In the genomic region with DNA sequence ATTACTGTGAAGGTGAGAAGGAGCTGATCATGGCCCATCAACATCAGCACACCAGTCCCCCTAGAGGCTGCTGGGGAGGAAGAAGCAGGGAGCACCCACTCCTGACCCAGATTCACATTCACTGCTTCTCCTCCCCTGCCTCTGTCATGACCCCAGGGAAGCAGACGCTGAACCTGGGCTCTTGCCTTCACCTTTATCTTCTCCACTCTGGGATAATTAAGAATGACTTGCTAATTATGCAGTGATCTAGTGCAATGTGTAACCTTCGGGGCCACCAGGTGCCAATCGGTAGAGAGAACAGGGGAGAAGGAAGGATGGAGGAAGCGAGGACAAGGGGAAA, we compare ENCODE assay signal across 13 cellular contexts. TPM values are rescaled to one million over a fixed set of nuclear protein-coding genes. Genes with fewer than 3 reads are reported as not detected.
DNase-seq lines count a peak whose midpoint lies in the region; ATAC-seq and TF ChIP-seq lines count a peak whose summit lies in the region.
"Had no signal": no experiment of that assay in that cellular context is flagged by ENCODE, and none has a peak within 500 bp of the region (broad histone marks: within the 10 kb centered on the region; RNA-seq: fewer than 3 reads in every experiment).

No MANE protein-coding gene starts in this region.

- CTCF ChIA-PET in PC-3 (lab: Charles Lee) (no interaction called here), HEK293T (lab: Yijun Ruan, JAX) (no interaction called here)

- H3K9ac ChIP-seq in PC-3 (ENCODE audit: low read length), result no peak overlapping the region

- WGBS in right cardiac atrium, result 83% methylated on average over 4 of the region's 4 CpGs

- H3K27ac ChIP-seq in PC-3 (ENCODE audit: low read length) (no peak overlapping the region), right cardiac atrium (ENCODE audit: low read length) (no peak overlapping the region)
- H3K27ac ChIP-seq: right lobe of liver had no signal

- no peak overlapping the region for H3K4me2 ChIP-seq in PC-3 (ENCODE audit: low read length)

- no peaks in the 10 kb centered on the region for H3K9me3 ChIP-seq in PC-3 (ENCODE audit: low read length)
- H3K9me3 ChIP-seq in right cardiac atrium (ENCODE audit: control insufficient read depth, low read length), result no peaks in the 10 kb centered on the region
- H3K9me3 ChIP-seq: right lobe of liver had no signal

- H4K20me1 ChIP-seq in PC-3 (ENCODE audit: low read length), result no peaks in the 10 kb centered on the region

- POLR2A ChIA-PET in PC-3 (lab: Charles Lee; ENCODE audit: unreplicated experiment), result no interaction called here
- POLR2A ChIA-PET in HEK293T (lab: Yijun Ruan, JAX), result no interaction called here

- no peaks in the 10 kb centered on the region for H3K79me2 ChIP-seq in PC-3 (ENCODE audit: low read length)

- ATAC-seq in PC-3 (no peak), right cardiac atrium (peak; percentile 45 to 75), GM18519 (IDR thresholded peaks at IDR 0.05; ENCODE audit: low FRiP score, unreplicated experiment) (no peak)

- H3K36me3 ChIP-seq in PC-3 (ENCODE audit: low read depth, low read length), result peaks cover 13% of the 10 kb centered on the region

- DNase-seq in 8988T (peak; percentile 36), PC-3 (peak; percentile 1), right cardiac atrium (no peak), NCI-H1105 (lab: John Stamatoyannopoulos, UW) (no peak), HEK293T (ENCODE audit: extremely low spot score) (no peak)
- DNase-seq in activated effector memory CD4-positive, alpha-beta T cell treated with Interleukin-2 at 50 U/mL for 16 hours, result no peak
- DNase-seq: amygdala, C1 segment of cervical spinal cord, NCI-H2029, trophoblast cell had no signal

- H3K4me3 ChIP-seq in PC-3 (ENCODE audit: low read length), result no peak overlapping the region
- H3K4me3 ChIP-seq in right cardiac atrium (ENCODE audit: low read length), result no peak overlapping the region
- H3K4me3 ChIP-seq: right lobe of liver had no signal

- H3K4me1 ChIP-seq in PC-3 (ENCODE audit: insufficient read depth, low read length) (no peaks in the 10 kb centered on the region), right cardiac atrium (ENCODE audit: control insufficient read depth, insufficient read depth, low read length) (no peaks in the 10 kb centered on the region)
- H3K4me1 ChIP-seq: right lobe of liver had no signal

- H3K27me3 ChIP-seq in PC-3 (ENCODE audit: low read length) (no peaks in the 10 kb centered on the region), right cardiac atrium (ENCODE audit: control insufficient read depth, insufficient read depth) (no peaks in the 10 kb centered on the region)
- H3K27me3 ChIP-seq: right lobe of liver had no signal

- TF ChIP-seq CTCF in GM12873 (IDR thresholded peaks at IDR 0.05; ENCODE audit: insufficient read depth, low read depth, low read length, missing control alignments), result peak; percentile 48
- TF ChIP-seq CTCF in PC-3 (conservative IDR thresholded peaks at IDR 0.05; ENCODE audit: low read depth, low read length), result no peak

- intact Hi-C loops in PC-3 (cut with micrococcal nuclease) (no loop called here), right cardiac atrium (cut with DNase I) (no loop called here)

- no peaks in the 10 kb centered on the region for H3F3A ChIP-seq in PC-3 (ENCODE audit: low read length, unreplicated experiment)

- no TSS peak for BruUV-seq in PC-3 (replicated peaks; lab: Mats Ljungman, UMichigan)

- no peak overlapping the region for H2AFZ ChIP-seq in PC-3 (ENCODE audit: low read length)

- H3K9me2 ChIP-seq in PC-3 (replicated peaks; ENCODE audit: low read length), result no peaks in the 10 kb centered on the region

TF ChIP-seq in HEK293T, 16 proteins besides CTCF, POLR2A, EP300 and RAD21:
- TF ChIP-seq SUZ12 (IDR thresholded peaks at IDR 0.05) (no peak), TARDBP (IDR thresholded peaks at IDR 0.05) (no peak), ELF4 (IDR thresholded peaks at IDR 0.05) (no peak), ARNT (IDR thresholded peaks at IDR 0.05) (no peak), SP1 (IDR thresholded peaks at IDR 0.05) (no peak), LEF1 (IDR thresholded peaks at IDR 0.05; ENCODE audit: borderline replicate concordance) (no peak), L3MBTL2 (conservative IDR thresholded peaks at IDR 0.05) (no peak), FOXM1 (IDR thresholded peaks at IDR 0.05; ENCODE audit: borderline replicate concordance) (no peak), FOXK2 (IDR thresholded peaks at IDR 0.05) (no peak), FOXA1 (IDR thresholded peaks at IDR 0.05) (no peak), CTBP1 (IDR thresholded peaks at IDR 0.05; ENCODE audit: borderline replicate concordance) (no peak), NFRKB (IDR thresholded peaks at IDR 0.05) (no peak), HDGF (IDR thresholded peaks at IDR 0.05; ENCODE audit: borderline replicate concordance) (no peak), ZNF384 (IDR thresholded peaks at IDR 0.05) (no peak), BHLHE40 (IDR thresholded peaks at IDR 0.05; ENCODE audit: borderline replicate concordance) (no peak)
- TF ChIP-seq, protein P1, sequence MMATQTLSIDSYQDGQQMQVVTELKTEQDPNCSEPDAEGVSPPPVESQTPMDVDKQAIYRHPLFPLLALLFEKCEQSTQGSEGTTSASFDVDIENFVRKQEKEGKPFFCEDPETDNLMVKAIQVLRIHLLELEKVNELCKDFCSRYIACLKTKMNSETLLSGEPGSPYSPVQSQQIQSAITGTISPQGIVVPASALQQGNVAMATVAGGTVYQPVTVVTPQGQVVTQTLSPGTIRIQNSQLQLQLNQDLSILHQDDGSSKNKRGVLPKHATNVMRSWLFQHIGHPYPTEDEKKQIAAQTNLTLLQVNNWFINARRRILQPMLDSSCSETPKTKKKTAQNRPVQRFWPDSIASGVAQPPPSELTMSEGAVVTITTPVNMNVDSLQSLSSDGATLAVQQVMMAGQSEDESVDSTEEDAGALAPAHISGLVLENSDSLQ (IDR thresholded peaks at IDR 0.05), result no peak
TF ChIP-seq in HEK293T: peak in this region for 0.

RNA-seq across cellular contexts. Expression of gene IQSEC3, which starts 44.4 kb away (rescaled TPM):
- 0.11 TPM in 1 of 2 replicates, not detected in the other for total RNA-seq in PC-3 (2014; rRNA removed)
- total RNA-seq in right cardiac atrium, result 1 to 10 TPM; 1.3 to 3.6 (median 1.6) TPM
- polyA plus RNA-seq in right cardiac atrium, result 1.4 TPM

Comparison
In these comparisons a context has a peak if more than half of its experiments do, and no peak if none do; other contexts are left out.
1. DNase-seq: peak in 8988T (single experiment) and PC-3 (single experiment); none in right cardiac atrium (0 of 3), NCI-H1105 (single experiment), activated effector memory CD4-positive, alpha-beta T cell treated with Interleukin-2 at 50 U/mL for 16 hours (single experiment) and HEK293T (single experiment).
2. ATAC-seq: peak in right cardiac atrium (2 of 2); none in PC-3 (single experiment) and GM18519 (single experiment).